Comparison of ENCODE assay signal across 24 cellular contexts in the genomic region with DNA sequence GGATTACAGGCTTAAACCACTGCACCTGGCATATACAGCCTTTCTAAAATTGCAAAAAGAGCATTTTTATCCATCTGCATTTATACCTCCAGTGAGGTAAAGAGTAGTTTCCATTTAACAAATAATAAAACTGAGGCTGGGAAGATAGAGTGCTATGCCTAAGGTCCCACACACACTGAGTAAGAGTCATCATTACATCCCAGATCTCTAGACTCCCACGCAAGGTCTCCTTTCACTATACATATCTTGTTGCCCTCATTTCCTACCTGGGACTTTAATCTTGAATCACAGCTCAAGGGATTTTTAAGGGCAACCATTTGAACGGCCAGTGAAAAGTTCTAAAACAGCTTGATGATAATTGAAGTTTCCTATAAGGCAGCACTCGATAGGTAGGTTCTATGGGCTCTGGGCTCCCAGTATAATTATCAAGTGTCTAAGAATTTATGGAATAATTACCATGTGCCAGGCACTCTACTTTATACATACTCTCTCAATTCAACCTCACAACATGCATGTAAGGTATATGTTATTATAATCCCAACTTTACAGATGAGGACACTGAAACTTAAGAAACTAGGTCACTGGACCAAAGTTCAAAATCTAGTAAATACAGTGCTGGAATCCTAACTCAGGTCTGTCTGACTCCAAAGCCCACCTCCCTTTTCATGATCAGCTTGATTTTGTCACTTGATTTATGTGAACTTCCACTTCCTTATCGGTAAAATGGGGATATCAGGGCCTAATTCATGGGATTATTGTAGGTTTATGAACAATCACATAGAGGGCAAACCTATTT.
"Had no signal": no experiment of that assay in that cellular context is flagged by ENCODE, and none has a peak within 500 bp of the region (broad histone marks: within the 10 kb centered on the region; RNA-seq: fewer than 3 reads in every experiment).

No MANE protein-coding gene starts in this region.

- ATAC-seq: effector memory CD8-positive, alpha-beta T cell; gastroesophageal sphincter; left cardiac atrium; sciatic nerve; stimulated activated naive B cell treated with anti-CD40 and anti-IgM and Interleukin-4, amounts not matched to agents 10 μg/mL and 1 μg/mL and 100 μg/mL, for 72 hours; T-helper 17 cell had no signal

- H3K9me3 ChIP-seq: gastroesophageal sphincter, ovary had no signal

- H3K27me3 Mint-ChIP-seq: activated CD4-positive, alpha-beta T cell treated with anti-CD3 and anti-CD28 coated beads, Interleukin-2, amount 10 ng/mL, durations not matched to agents 7 days and 5 days; activated naive CD8-positive, alpha-beta T cell treated with anti-CD3 and anti-CD28 coated beads, Interleukin-2, amount 10 ng/mL, durations not matched to agents 7 days and 5 days; effector memory CD8-positive, alpha-beta T cell; naive B cell; progenitor cell of endocrine pancreas; stimulated activated naive B cell treated with anti-CD40 and anti-IgM and Interleukin-4, amounts not matched to agents 10 μg/mL and 1 μg/mL and 100 μg/mL, for 72 hours had no signal

- H3K4me3 ChIP-seq: gastroesophageal sphincter, hepatocyte, ovary, skin epidermis, tibial nerve had no signal

- H3K36me3 ChIP-seq: brain microvascular endothelial cell, gastroesophageal sphincter, ovary, tibial nerve had no signal

- H3K4me1 ChIP-seq: gastroesophageal sphincter, tibial nerve had no signal

- DNase-seq: activated CD4-positive, alpha-beta T cell treated with anti-CD3 and anti-CD28 coated beads, Interleukin-2, amount 10 ng/mL, durations not matched to agents 7 days and 5 days; activated CD4-positive, CD25-positive, alpha-beta regulatory T cell treated with anti-CD3 and anti-CD28 coated beads, Interleukin-2, amount 50 U/mL, for 72 hours; activated gamma-delta T cell treated with Interleukin-2 at 50 U/mL for 16 hours; activated naive CD8-positive, alpha-beta T cell treated with anti-CD3 and anti-CD28 coated beads, Interleukin-2, amount 10 ng/mL, durations not matched to agents 7 days and 5 days; amniotic stem cell; brain microvascular endothelial cell; caudate nucleus; cortex of kidney; effector memory CD8-positive, alpha-beta T cell; left cardiac atrium; naive B cell; ovary; stimulated activated CD4-positive, alpha-beta T cell treated with anti-CD3 and anti-CD28 coated beads, Interleukin-12 subunit alpha, Interleukin-12 subunit beta, amount 100 ng/mL, for 4 hours; stimulated activated CD4-positive, alpha-beta T cell treated with anti-CD3 and anti-CD28 coated beads, Interleukin-4, amount 100 ng/mL, for 24 hours; stimulated activated naive B cell treated with anti-CD40 and anti-IgM and Interleukin-4, amounts not matched to agents 10 μg/mL and 1 μg/mL and 100 μg/mL, for 72 hours; T-helper 17 cell; T1000 had no signal

- H3K27ac Mint-ChIP-seq: activated CD4-positive, alpha-beta T cell treated with anti-CD3 and anti-CD28 coated beads, Interleukin-2, amount 10 ng/mL, durations not matched to agents 7 days and 5 days; activated naive CD8-positive, alpha-beta T cell treated with anti-CD3 and anti-CD28 coated beads, Interleukin-2, amount 10 ng/mL, durations not matched to agents 7 days and 5 days; effector memory CD8-positive, alpha-beta T cell; mesothelial cell of epicardium; naive B cell; progenitor cell of endocrine pancreas; stimulated activated naive B cell treated with anti-CD40 and anti-IgM and Interleukin-4, amounts not matched to agents 10 μg/mL and 1 μg/mL and 100 μg/mL, for 72 hours; T-helper 17 cell had no signal

- H3K4me3 Mint-ChIP-seq: activated CD4-positive, alpha-beta T cell treated with anti-CD3 and anti-CD28 coated beads, Interleukin-2, amount 10 ng/mL, durations not matched to agents 7 days and 5 days; activated naive CD8-positive, alpha-beta T cell treated with anti-CD3 and anti-CD28 coated beads, Interleukin-2, amount 10 ng/mL, durations not matched to agents 7 days and 5 days; effector memory CD8-positive, alpha-beta T cell; mesothelial cell of epicardium; naive B cell; stimulated activated naive B cell treated with anti-CD40 and anti-IgM and Interleukin-4, amounts not matched to agents 10 μg/mL and 1 μg/mL and 100 μg/mL, for 72 hours; T-helper 17 cell had no signal

- H3K36me3 Mint-ChIP-seq: mesothelial cell of epicardium; naive B cell; stimulated activated naive B cell treated with anti-CD40 and anti-IgM and Interleukin-4, amounts not matched to agents 10 μg/mL and 1 μg/mL and 100 μg/mL, for 72 hours had no signal

- H3K27me3 ChIP-seq: brain microvascular endothelial cell, gastroesophageal sphincter, hepatocyte, ovary, tibial nerve had no signal

- H3K4me1 Mint-ChIP-seq: mesothelial cell of epicardium, naive B cell had no signal

- H3K9me3 Mint-ChIP-seq: activated CD4-positive, alpha-beta T cell treated with anti-CD3 and anti-CD28 coated beads, Interleukin-2, amount 10 ng/mL, durations not matched to agents 7 days and 5 days; activated naive CD8-positive, alpha-beta T cell treated with anti-CD3 and anti-CD28 coated beads, Interleukin-2, amount 10 ng/mL, durations not matched to agents 7 days and 5 days; effector memory CD8-positive, alpha-beta T cell; naive B cell; stimulated activated naive B cell treated with anti-CD40 and anti-IgM and Interleukin-4, amounts not matched to agents 10 μg/mL and 1 μg/mL and 100 μg/mL, for 72 hours had no signal

- H3K27ac ChIP-seq: brain microvascular endothelial cell, gastroesophageal sphincter, ovary, skin epidermis, tibial nerve had no signal
